8 cellular contexts compared by ENCODE assay signal in the genomic region with DNA sequence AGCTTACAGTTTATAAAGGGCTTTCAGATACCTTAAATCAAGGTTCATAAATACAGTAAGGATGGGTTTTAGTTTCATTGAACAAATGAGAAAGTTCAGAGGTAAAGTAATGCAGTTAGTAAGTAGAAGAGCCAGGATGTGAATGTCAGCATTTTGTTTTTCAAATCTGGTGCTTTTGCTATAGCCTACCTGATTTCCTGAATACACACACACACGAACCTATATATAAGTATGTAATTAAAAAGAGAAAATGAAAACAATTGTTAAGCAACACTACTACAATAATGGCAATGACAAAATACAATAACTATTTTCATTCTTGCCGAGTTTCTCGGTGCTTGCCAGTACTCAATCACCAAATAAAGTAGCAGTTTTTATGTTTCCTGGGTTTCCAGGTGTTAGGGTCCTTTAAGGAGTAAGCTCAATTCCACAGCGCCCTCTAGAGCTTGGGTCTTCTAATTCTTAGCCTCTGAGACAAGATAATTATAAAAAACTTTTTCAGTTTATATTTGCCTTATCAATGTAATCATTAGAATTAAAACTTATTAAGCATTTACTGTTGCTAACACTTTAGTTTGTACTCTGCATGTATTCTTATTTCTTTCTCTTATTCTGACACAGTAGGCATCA.
DNase-seq lines count a peak whose midpoint lies in the region; ATAC-seq, FAIRE-seq and TF ChIP-seq lines count a peak whose summit lies in the region.
"Had no signal": no experiment of that assay in that cellular context is flagged by ENCODE, and none has a peak within 500 bp of the region (broad histone marks: within the 10 kb centered on the region; RNA-seq: fewer than 3 reads in every experiment).

No MANE protein-coding gene starts in this region.

- no peaks in the 10 kb centered on the region for H3K4me1 ChIP-seq in upper lobe of right lung

- peaks cover 6% of the 10 kb centered on the region for H3K4me1 Mint-ChIP-seq in activated CD8-positive, alpha-beta T cell treated with anti-CD3 and anti-CD28 coated beads, Interleukin-2, amount 10 ng/mL, durations not matched to agents 7 days and 5 days (ENCODE audit: low read depth)

- no peak overlapping the region for H3K27ac Mint-ChIP-seq in activated CD8-positive, alpha-beta T cell treated with anti-CD3 and anti-CD28 coated beads, Interleukin-2, amount 10 ng/mL, durations not matched to agents 7 days and 5 days

- peak; percentile 13 for DNase-seq in NCI-H1092 (lab: John Stamatoyannopoulos, UW)
- DNase-seq in activated CD8-positive, alpha-beta T cell treated with anti-CD3 and anti-CD28 coated beads, Interleukin-2, amount 10 ng/mL, durations not matched to agents 7 days and 5 days: peak; percentile 36
- no peak for DNase-seq in upper lobe of right lung

- no peaks in the 10 kb centered on the region for H3K9me3 Mint-ChIP-seq in activated CD8-positive, alpha-beta T cell treated with anti-CD3 and anti-CD28 coated beads, Interleukin-2, amount 10 ng/mL, durations not matched to agents 7 days and 5 days (ENCODE audit: insufficient read depth)

- H3K27me3 Mint-ChIP-seq in activated CD8-positive, alpha-beta T cell treated with anti-CD3 and anti-CD28 coated beads, Interleukin-2, amount 10 ng/mL, durations not matched to agents 7 days and 5 days (ENCODE audit: low read depth): peaks cover 3% of the 10 kb centered on the region

- no peaks in the 10 kb centered on the region for H3K36me3 Mint-ChIP-seq in activated CD8-positive, alpha-beta T cell treated with anti-CD3 and anti-CD28 coated beads, Interleukin-2, amount 10 ng/mL, durations not matched to agents 7 days and 5 days (ENCODE audit: low read depth)

- POLR2A ChIA-PET in activated CD8-positive, alpha-beta T cell treated with anti-CD3 and anti-CD28 coated beads, Interleukin-2, amount 10 ng/mL, durations not matched to agents 7 days and 5 days (lab: Charles Lee): no interaction called here

- FAIRE-seq in islet of Langerhans (lab: Jason Lieb, UNC): peak; percentile 71
- FAIRE-seq: TTC549 had no signal

- H3K4me3 Mint-ChIP-seq in activated CD8-positive, alpha-beta T cell treated with anti-CD3 and anti-CD28 coated beads, Interleukin-2, amount 10 ng/mL, durations not matched to agents 7 days and 5 days: no peak overlapping the region

- H3K27ac ChIP-seq in upper lobe of right lung: no peak overlapping the region

- CTCF ChIA-PET in activated CD8-positive, alpha-beta T cell treated with anti-CD3 and anti-CD28 coated beads, Interleukin-2, amount 10 ng/mL, durations not matched to agents 7 days and 5 days (lab: Charles Lee): interaction anchor here (1.0 kb wide), 1 partner anchor 287 kb away, joined by 5 read pairs; no protein-coding TSS in a partner anchor

- H3K36me3 ChIP-seq in upper lobe of right lung: no peaks in the 10 kb centered on the region

- H3K27me3 ChIP-seq in upper lobe of right lung: no peaks in the 10 kb centered on the region

- intact Hi-C loops in upper lobe of right lung (cut with DNase I): no loop called here

- ATAC-seq in GM21576 (IDR thresholded peaks at IDR 0.05; ENCODE audit: unreplicated experiment) (peak; percentile 73), upper lobe of right lung (peak; percentile 35), HG03175 (IDR thresholded peaks at IDR 0.05; ENCODE audit: unreplicated experiment) (no peak)
- ATAC-seq in activated CD8-positive, alpha-beta T cell treated with anti-CD3 and anti-CD28 coated beads, Interleukin-2, amount 10 ng/mL, durations not matched to agents 7 days and 5 days: no peak

- no peak overlapping the region for H3K4me3 ChIP-seq in upper lobe of right lung

- TF ChIP-seq CTCF in GM12873 (IDR thresholded peaks at IDR 0.05; ENCODE audit: insufficient read depth, low read depth, low read length, missing control alignments) (peak; percentile 62), upper lobe of right lung (IDR thresholded peaks at IDR 0.05) (peak; percentile 52)

- H3K9me3 ChIP-seq in upper lobe of right lung: no peaks in the 10 kb centered on the region

Comparison
In these comparisons a context has a peak if more than half of its experiments do, and no peak if none do; other contexts are left out.
1. ATAC-seq: peak in GM21576 (single experiment) and upper lobe of right lung (single experiment); none in activated CD8-positive, alpha-beta T cell treated with anti-CD3 and anti-CD28 coated beads, Interleukin-2, amount 10 ng/mL, durations not matched to agents 7 days and 5 days (single experiment) and HG03175 (single experiment).